Comparison of ENCODE assay signal across 23 cellular contexts in the genomic region with DNA sequence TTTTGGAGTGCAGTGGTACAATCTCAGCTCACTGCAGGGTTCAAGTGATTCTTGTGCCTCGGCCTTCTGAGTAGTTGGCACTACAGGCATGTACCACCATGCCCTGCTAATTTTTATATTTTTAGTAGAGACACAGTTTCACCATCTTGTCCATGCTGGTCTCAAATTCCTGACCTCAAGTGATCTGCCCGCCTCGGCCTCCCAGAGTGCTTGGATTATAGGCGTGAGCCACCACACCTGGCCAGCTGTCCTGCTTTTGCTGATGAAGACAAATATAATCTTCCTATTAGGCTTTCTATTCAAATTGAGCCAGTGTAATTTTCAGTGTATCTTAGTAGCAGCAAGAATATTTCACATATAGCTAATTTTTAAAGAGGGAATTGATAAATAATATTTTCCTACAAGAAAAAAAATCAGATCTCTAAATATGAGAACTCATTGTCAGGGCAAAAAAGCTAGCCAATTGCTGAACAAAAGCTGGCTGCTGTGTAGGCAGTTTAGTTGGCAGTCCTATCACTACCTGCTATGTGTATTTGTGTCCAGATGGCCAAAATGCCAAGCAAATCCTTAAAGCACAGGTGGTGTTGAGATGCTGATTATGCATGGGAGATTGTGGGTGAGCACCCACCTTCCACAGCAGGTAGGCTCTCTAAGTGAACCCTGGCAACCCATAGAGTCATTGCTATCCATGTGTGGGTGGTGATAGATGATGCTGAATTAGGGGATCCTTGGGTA.
"Had no signal": no experiment of that assay in that cellular context is flagged by ENCODE, and none has a peak within 500 bp of the region (broad histone marks: within the 10 kb centered on the region; RNA-seq: fewer than 3 reads in every experiment).

No MANE protein-coding gene starts in this region.

- H3K9me3 ChIP-seq: testis had no signal

- ATAC-seq: effector memory CD8-positive, alpha-beta T cell; heart right ventricle; left ventricle myocardium superior; lower lobe of right lung; naive thymus-derived CD8-positive, alpha-beta T cell; psoas muscle; right cardiac atrium; stimulated activated memory B cell treated with anti-CD40 and anti-IgM and Interleukin-4, amounts not matched to agents 10 μg/mL and 1 μg/mL and 100 μg/mL, for 72 hours; stimulated activated naive CD8-positive, alpha-beta T cell treated with anti-CD3 and anti-CD28 coated beads, Interleukin-15, Interleukin-2, amounts not matched to agents 100 U/mL and 50 U/mL, for 24 hours had no signal

- DNase-seq: dermis blood vessel endothelial cell; effector memory CD8-positive, alpha-beta T cell; erythroblast; esophagus squamous epithelium; foreskin melanocyte; glutamatergic neuron; heart right ventricle; hippocampal formation; left ventricle myocardium superior; lower lobe of right lung; naive thymus-derived CD8-positive, alpha-beta T cell; nephron progenitor cell; nucleus accumbens; psoas muscle; right cardiac atrium; sigmoid colon; stimulated activated CD4-positive, alpha-beta T cell treated with anti-CD3 and anti-CD28 coated beads, Interleukin-2, amount 100 ng/mL, for 24 hours; stimulated activated CD4-positive, alpha-beta T cell treated with anti-CD3 and anti-CD28 coated beads, Interleukin-4, amount 100 ng/mL, for 4 hours; stimulated activated naive CD8-positive, alpha-beta T cell treated with anti-CD3 and anti-CD28 coated beads, Interleukin-15, Interleukin-2, amounts not matched to agents 100 U/mL and 50 U/mL, for 24 hours; testis; tibial artery had no signal

- H3K27ac ChIP-seq: coronary artery, esophagus squamous epithelium, heart right ventricle, lower lobe of right lung, psoas muscle, sigmoid colon, testis, tibial artery had no signal

- H3K4me1 ChIP-seq: esophagus squamous epithelium, lower lobe of right lung, psoas muscle, sigmoid colon, testis, tibial artery had no signal

- H3K4me3 ChIP-seq: coronary artery, esophagus squamous epithelium, heart right ventricle, lower lobe of right lung, psoas muscle, sigmoid colon, testis, tibial artery had no signal

- H3K27me3 ChIP-seq: heart right ventricle, sigmoid colon, testis, tibial artery had no signal

- H3K36me3 ChIP-seq: esophagus squamous epithelium, heart right ventricle, lower lobe of right lung, sigmoid colon, tibial artery had no signal
